Comparison of ENCODE assay signal across 16 cellular contexts in genomic region chr10:87753995-87754866, GRCh38.
"Had no signal": no experiment of that assay in that cellular context is flagged by ENCODE, and none has a peak within 500 bp of the region (broad histone marks: within the 10 kb centered on the region; RNA-seq: fewer than 3 reads in every experiment).

No MANE protein-coding gene starts in this region.

- H3K27ac ChIP-seq: gastroesophageal sphincter, tibial artery, vagina, WERI-Rb-1 had no signal

- DNase-seq: activated CD4-positive, alpha-beta T cell treated with anti-CD3 and anti-CD28 coated beads, Interleukin-2, amount 10 ng/mL, durations not matched to agents 7 days and 5 days; activated naive CD4-positive, alpha-beta T cell treated with anti-CD3 and anti-CD28 coated beads, Interleukin-2, amount 50 U/mL, for 16 hours; cerebellar nuclear complex; effector memory CD8-positive, alpha-beta T cell; islet precursor cell; left ventricle myocardium superior; mesendoderm; stimulated activated CD4-positive, alpha-beta T cell treated with anti-CD3 and anti-CD28 coated beads, Interleukin-12 subunit alpha, Interleukin-12 subunit beta, amount 100 ng/mL, for 4 hours; stimulated activated CD4-positive, alpha-beta T cell treated with anti-CD3 and anti-CD28 coated beads, Interleukin-2, amount 100 ng/mL, for 48 hours; stimulated activated CD8-positive, alpha-beta memory T cell treated with anti-CD3 and anti-CD28 coated beads, Interleukin-4, amount 100 ng/mL, for 48 hours; T-cell; T1000; tibial artery; WERI-Rb-1 had no signal

- ATAC-seq: effector memory CD8-positive, alpha-beta T cell; gastroesophageal sphincter; left ventricle myocardium superior; T-cell had no signal

- H3K4me3 ChIP-seq: gastroesophageal sphincter, tibial artery, vagina had no signal

- H3K27me3 ChIP-seq: gastroesophageal sphincter, tibial artery, vagina had no signal

- H3K4me1 ChIP-seq: tibial artery had no signal

- H3K9me3 ChIP-seq: gastroesophageal sphincter, tibial artery, vagina had no signal
